ENCODE assay signal across 18 cellular contexts in genomic region chr5:59540366-59540765, GRCh38.
DNase-seq lines count a peak whose midpoint lies in the region; ATAC-seq, FAIRE-seq and TF ChIP-seq lines count a peak whose summit lies in the region.
"Had no signal": no experiment of that assay in that cellular context is flagged by ENCODE, and none has a peak within 500 bp of the region (broad histone marks: within the 10 kb centered on the region; RNA-seq: fewer than 3 reads in every experiment).

No MANE protein-coding gene starts in this region.

- FAIRE-seq in pancreas (lab: Jason Lieb, UNC), result peak; percentile 47

- peak; percentile 54; the same call in 1 of the 2 replicates for TF ChIP-seq EP300 in Ishikawa (IDR thresholded peaks at IDR 0.05; ENCODE audit: borderline replicate concordance)

- peaks cover 22% of the 10 kb centered on the region for H3K4me1 Mint-ChIP-seq in endodermal cell
- H3K4me1 Mint-ChIP-seq in activated T-cell treated with anti-CD3 and anti-CD28 coated beads, Interleukin-2, amount 50 U/mL, for 24 hours (ENCODE audit: low read depth), result no peaks in the 10 kb centered on the region
- peaks cover 19% of the 10 kb centered on the region for H3K4me1 Mint-ChIP-seq in nephron progenitor cell
- H3K4me1 Mint-ChIP-seq: activated CD4-positive, alpha-beta memory T cell treated with anti-CD3 and anti-CD28 coated beads, Interleukin-2, amount 10 ng/mL, durations not matched to agents 7 days and 5 days; immature natural killer cell had no signal

- H3K36me3 ChIP-seq in endodermal cell (ENCODE audit: control insufficient read depth, insufficient read depth, low read length), result no peaks in the 10 kb centered on the region
- no peaks in the 10 kb centered on the region for H3K36me3 ChIP-seq in pancreas
- H3K36me3 ChIP-seq: BE2C, thoracic aorta had no signal

- 75 to 91% methylated on average over 2 of the region's 2 CpGs for WGBS in endodermal cell (ENCODE audit: insufficient coverage in 1 of 2, insufficient read length in 1 of 2), 2 experiments
- WGBS in pancreas, 2 donors, result 54 to 56% methylated on average over 2 of the region's 2 CpGs

- H3K9me3 Mint-ChIP-seq in endodermal cell (no peaks in the 10 kb centered on the region), nephron progenitor cell (no peaks in the 10 kb centered on the region)
- H3K9me3 Mint-ChIP-seq in activated T-cell treated with anti-CD3 and anti-CD28 coated beads, Interleukin-2, amount 50 U/mL, for 24 hours, result no peaks in the 10 kb centered on the region
- H3K9me3 Mint-ChIP-seq: activated CD4-positive, alpha-beta memory T cell treated with anti-CD3 and anti-CD28 coated beads, Interleukin-2, amount 10 ng/mL, durations not matched to agents 7 days and 5 days; immature natural killer cell had no signal

- DNase-seq in NCI-H2227 (lab: John Stamatoyannopoulos, UW; ENCODE audit: unreplicated experiment) (peak; percentile 82), endodermal cell (no peak), pancreas (peak in 1 of 6 donors; percentile 18), left ventricle myocardium superior (no peak), GM19240 (ENCODE audit: insufficient read length, low spot score) (no peak), nephron progenitor cell (no peak)
- DNase-seq in activated T-cell treated with anti-CD3 and anti-CD28 coated beads, Interleukin-2, amount 50 U/mL, for 24 hours, result no peak
- DNase-seq: activated CD4-positive, alpha-beta memory T cell treated with anti-CD3 and anti-CD28 coated beads, Interleukin-2, amount 10 ng/mL, durations not matched to agents 7 days and 5 days; activated effector memory CD4-positive, alpha-beta T cell treated with anti-CD3 and anti-CD28 coated beads, Interleukin-2, amount 50 U/mL, for 16 hours; BE2C; DND-41; effector CD4-positive, alpha-beta T cell; immature natural killer cell; IMR-90; MV-4-11 had no signal

- H3K4me1 ChIP-seq in endodermal cell (ENCODE audit: control insufficient read depth, insufficient read depth, low read length) (peaks cover 5% of the 10 kb centered on the region), pancreas (peaks cover 3 to 23% (median 10%) of the 10 kb centered on the region in 3 donors)

- intact Hi-C loops in pancreas (cut with DNase I) (no loop called here), left ventricle myocardium superior (cut with micrococcal nuclease) (no loop called here)

- H3K4me3 ChIP-seq in endodermal cell (ENCODE audit: low read length) (no peak overlapping the region), pancreas (no peak overlapping the region)
- H3K4me3 ChIP-seq: thoracic aorta had no signal

- H3K9me3 ChIP-seq in endodermal cell (ENCODE audit: control insufficient read depth, low read length) (no peaks in the 10 kb centered on the region), pancreas (no peaks in the 10 kb centered on the region)
- H3K9me3 ChIP-seq: BE2C, thoracic aorta had no signal

- no peak overlapping the region for H3K9ac ChIP-seq in endodermal cell (ENCODE audit: extremely low read depth, low read length, poor library complexity, severe bottlenecking)

- no peak overlapping the region for H3K4me3 Mint-ChIP-seq in endodermal cell
- H3K4me3 Mint-ChIP-seq in activated T-cell treated with anti-CD3 and anti-CD28 coated beads, Interleukin-2, amount 50 U/mL, for 24 hours, result no peak overlapping the region
- no peak overlapping the region for H3K4me3 Mint-ChIP-seq in nephron progenitor cell
- H3K4me3 Mint-ChIP-seq: activated CD4-positive, alpha-beta memory T cell treated with anti-CD3 and anti-CD28 coated beads, Interleukin-2, amount 10 ng/mL, durations not matched to agents 7 days and 5 days; immature natural killer cell had no signal

- H3K27me3 ChIP-seq in endodermal cell (ENCODE audit: control insufficient read depth, insufficient read depth, low read length, poor library complexity, severe bottlenecking), result no peaks in the 10 kb centered on the region
- H3K27me3 ChIP-seq in pancreas, result no peaks in the 10 kb centered on the region
- H3K27me3 ChIP-seq: BE2C had no signal

- no peak for TF ChIP-seq RAD21 in Ishikawa (IDR thresholded peaks at IDR 0.05; ENCODE audit: low read depth)

- H3K36me3 Mint-ChIP-seq in endodermal cell (ENCODE audit: low read depth), result no peaks in the 10 kb centered on the region
- H3K36me3 Mint-ChIP-seq in activated T-cell treated with anti-CD3 and anti-CD28 coated beads, Interleukin-2, amount 50 U/mL, for 24 hours (ENCODE audit: low read depth), result no peaks in the 10 kb centered on the region
- no peaks in the 10 kb centered on the region for H3K36me3 Mint-ChIP-seq in nephron progenitor cell (ENCODE audit: low read depth)
- H3K36me3 Mint-ChIP-seq: immature natural killer cell had no signal

- H3K27me3 Mint-ChIP-seq in endodermal cell (ENCODE audit: insufficient read depth) (no peaks in the 10 kb centered on the region), nephron progenitor cell (ENCODE audit: low read depth, poor library complexity) (peaks cover 6% of the 10 kb centered on the region)
- no peaks in the 10 kb centered on the region for H3K27me3 Mint-ChIP-seq in activated T-cell treated with anti-CD3 and anti-CD28 coated beads, Interleukin-2, amount 50 U/mL, for 24 hours
- H3K27me3 Mint-ChIP-seq: activated CD4-positive, alpha-beta memory T cell treated with anti-CD3 and anti-CD28 coated beads, Interleukin-2, amount 10 ng/mL, durations not matched to agents 7 days and 5 days had no signal

- H3K27ac ChIP-seq in endodermal cell (ENCODE audit: low read depth, low read length) (peak overlapping the region; percentile 49), pancreas (peak overlapping the region in 2 of 4 donors; percentile 3 to 38)
- H3K27ac ChIP-seq: thoracic aorta had no signal

- peak; percentile 56 to 80 (median 62) for ATAC-seq in pancreas
- ATAC-seq in left ventricle myocardium superior, result no peak
- ATAC-seq: HCT116 had no signal

- H3K27ac Mint-ChIP-seq in endodermal cell (no peak overlapping the region), nephron progenitor cell (no peak overlapping the region)
- no peak overlapping the region for H3K27ac Mint-ChIP-seq in activated T-cell treated with anti-CD3 and anti-CD28 coated beads, Interleukin-2, amount 50 U/mL, for 24 hours
- H3K27ac Mint-ChIP-seq: activated CD4-positive, alpha-beta memory T cell treated with anti-CD3 and anti-CD28 coated beads, Interleukin-2, amount 10 ng/mL, durations not matched to agents 7 days and 5 days; immature natural killer cell had no signal

- TF ChIP-seq CTCF in endodermal cell (conservative IDR thresholded peaks at IDR 0.05) (no peak), pancreas (IDR thresholded peaks at IDR 0.05) (no peak), nephron progenitor cell (IDR thresholded peaks at IDR 0.05) (no peak)

TF ChIP-seq in Ishikawa, 13 proteins besides CTCF, POLR2A, EP300 and RAD21:
- TF ChIP-seq TAF1 (IDR thresholded peaks at IDR 0.05; ENCODE audit: low read depth), result no peak
- no peak for TF ChIP-seq FOXM1 (IDR thresholded peaks at IDR 0.05; ENCODE audit: borderline replicate concordance, low read depth)
- peak; percentile 7; the same call in 1 of the 2 replicates for TF ChIP-seq TEAD4 (IDR thresholded peaks at IDR 0.05)
- no peak for TF ChIP-seq CEBPB (IDR thresholded peaks at IDR 0.05)
- no peak for TF ChIP-seq USF1 (IDR thresholded peaks at IDR 0.05)
- TF ChIP-seq CREB1 (IDR thresholded peaks at IDR 0.05; ENCODE audit: low read depth), result no peak
- no peak for TF ChIP-seq MAX (IDR thresholded peaks at IDR 0.05)
- TF ChIP-seq ZBTB7A (IDR thresholded peaks at IDR 0.05; ENCODE audit: low read depth), result no peak
- no peak for TF ChIP-seq REST (IDR thresholded peaks at IDR 0.05; ENCODE audit: low read depth)
- no peak for TF ChIP-seq YY1 (IDR thresholded peaks at IDR 0.05; ENCODE audit: low read depth)
- TF ChIP-seq TCF12 (IDR thresholded peaks at IDR 0.05; ENCODE audit: low read depth), result peak; percentile 58; the same call in 1 of the 2 replicates
- peak; percentile 85 for TF ChIP-seq NFIC (IDR thresholded peaks at IDR 0.05)
- no peak for TF ChIP-seq EGR1 (IDR thresholded peaks at IDR 0.05)
